ENCODE assay signal across 9 cellular contexts in the genomic region with DNA sequence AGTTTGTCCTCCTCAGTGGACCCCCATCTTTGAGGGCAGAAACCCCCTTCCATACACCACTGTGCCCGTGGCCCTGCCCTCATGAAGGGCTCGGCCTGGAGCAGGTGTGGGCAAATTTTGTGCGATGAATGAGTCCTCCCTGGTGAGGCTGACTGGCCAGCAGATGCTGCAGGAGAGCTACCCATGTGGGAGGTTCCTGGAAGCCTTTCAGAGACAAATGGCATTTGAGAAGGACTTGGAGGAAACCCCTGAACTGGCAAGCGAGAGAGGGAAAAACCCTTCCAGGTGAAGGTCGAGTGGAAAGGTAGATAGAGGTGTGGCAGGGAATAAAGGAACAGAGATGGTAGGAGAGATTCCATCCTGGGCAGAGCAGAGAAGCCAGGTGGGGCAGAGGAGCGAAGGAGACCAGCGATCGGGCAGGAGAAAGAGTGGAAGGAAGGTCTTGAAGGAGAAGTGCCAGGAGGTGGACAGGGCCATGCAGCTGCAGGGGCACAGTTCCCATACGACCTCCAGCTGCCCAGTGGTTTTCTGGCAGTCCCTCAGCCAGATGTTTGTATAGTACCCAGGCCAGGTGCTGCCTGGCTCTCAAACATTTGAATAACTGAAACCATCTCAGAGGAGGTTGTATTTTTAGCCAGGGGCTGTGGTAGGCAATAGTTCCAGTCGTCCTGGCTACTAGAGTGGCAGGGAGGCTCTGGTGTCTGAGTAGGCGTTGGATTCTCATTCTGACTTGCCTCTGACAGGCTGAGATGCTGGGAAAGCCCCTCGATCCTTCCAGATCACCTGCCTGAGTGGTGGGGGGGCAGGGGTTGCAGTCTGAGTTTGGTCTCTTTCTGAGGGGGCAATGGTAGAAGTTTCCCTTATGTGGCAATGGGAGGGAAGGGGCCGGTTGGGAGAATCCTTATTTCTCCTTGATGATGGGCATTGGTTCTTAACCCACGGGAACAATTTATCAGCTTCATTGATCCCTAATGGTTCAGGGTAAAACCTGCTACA. TPM values are rescaled to one million over a fixed set of nuclear protein-coding genes. Genes with fewer than 3 reads are reported as not detected.
DNase-seq lines count a peak whose midpoint lies in the region; ATAC-seq and TF ChIP-seq lines count a peak whose summit lies in the region.
"Had no signal": no experiment of that assay in that cellular context is flagged by ENCODE, and none has a peak within 500 bp of the region (broad histone marks: within the 10 kb centered on the region; RNA-seq: fewer than 3 reads in every experiment).

No MANE protein-coding gene starts in this region.

- peak; percentile 98 for ATAC-seq in GM19035 (IDR thresholded peaks at IDR 0.05; ENCODE audit: unreplicated experiment)
- peak; percentile 93 for ATAC-seq in HG02938 (IDR thresholded peaks at IDR 0.05; ENCODE audit: unreplicated experiment)

- peaks cover 25% of the 10 kb centered on the region for H3K4me1 ChIP-seq in DOHH2 (ENCODE audit: control insufficient read depth, low read length)

- TF ChIP-seq CTCF in DOHH2 (IDR thresholded peaks at IDR 0.05; ENCODE audit: low read depth, low read length, poor library complexity, severe bottlenecking) (no peak), progenitor cell of endocrine pancreas (IDR thresholded peaks at IDR 0.05; ENCODE audit: unreplicated experiment) (no peak)

- H3F3A ChIP-seq in DOHH2 (ENCODE audit: control insufficient read depth, insufficient read depth): no peaks in the 10 kb centered on the region

- no peaks in the 10 kb centered on the region for H3K4me1 Mint-ChIP-seq in T-helper 2 cell treated with Interferon-gamma antibody and Interleukin-4, amounts not matched to agents 5 μg/mL and 100 μg/mL, for 36 hours (ENCODE audit: low read depth)
- H3K4me1 Mint-ChIP-seq in progenitor cell of endocrine pancreas (ENCODE audit: low read depth): no peaks in the 10 kb centered on the region

- H3K27me3 Mint-ChIP-seq in T-helper 2 cell treated with Interferon-gamma antibody and Interleukin-4, amounts not matched to agents 5 μg/mL and 100 μg/mL, for 36 hours (ENCODE audit: low read depth): peaks cover 5% of the 10 kb centered on the region
- peaks cover 5% of the 10 kb centered on the region for H3K27me3 Mint-ChIP-seq in progenitor cell of endocrine pancreas

- H3K36me3 Mint-ChIP-seq in T-helper 2 cell treated with Interferon-gamma antibody and Interleukin-4, amounts not matched to agents 5 μg/mL and 100 μg/mL, for 36 hours (ENCODE audit: low read depth): no peaks in the 10 kb centered on the region
- no peaks in the 10 kb centered on the region for H3K36me3 Mint-ChIP-seq in progenitor cell of endocrine pancreas (ENCODE audit: insufficient read depth)

- no peak overlapping the region for H3K4me3 Mint-ChIP-seq in T-helper 2 cell treated with Interferon-gamma antibody and Interleukin-4, amounts not matched to agents 5 μg/mL and 100 μg/mL, for 36 hours
- H3K4me3 Mint-ChIP-seq in progenitor cell of endocrine pancreas (ENCODE audit: low read depth): no peak overlapping the region

- H3K27me3 ChIP-seq in DOHH2 (ENCODE audit: control insufficient read depth, low read length): peaks cover 27% of the 10 kb centered on the region

- H4K20me1 ChIP-seq in DOHH2 (ENCODE audit: control insufficient read depth, insufficient read depth, low read depth, low read length): no peaks in the 10 kb centered on the region

- H3K9me2 ChIP-seq in DOHH2 (replicated peaks; ENCODE audit: control insufficient read depth, low read length): no peaks in the 10 kb centered on the region

- peak overlapping the region; percentile 59 for H3K4me2 ChIP-seq in DOHH2 (ENCODE audit: low read length)

- no peaks in the 10 kb centered on the region for H3K79me2 ChIP-seq in DOHH2 (ENCODE audit: control insufficient read depth, low read length)

- H3K27ac Mint-ChIP-seq in T-helper 2 cell treated with Interferon-gamma antibody and Interleukin-4, amounts not matched to agents 5 μg/mL and 100 μg/mL, for 36 hours: no peak overlapping the region
- no peak overlapping the region for H3K27ac Mint-ChIP-seq in progenitor cell of endocrine pancreas

- H3K27ac ChIP-seq in DOHH2 (ENCODE audit: low read depth, low read length): no peak overlapping the region

- DNase-seq in T-helper 2 cell treated with Interferon-gamma antibody and Interleukin-4, amounts not matched to agents 5 μg/mL and 100 μg/mL, for 36 hours (ENCODE audit: low spot score): peak; percentile 67
- DNase-seq in progenitor cell of endocrine pancreas (ENCODE audit: low spot score, unreplicated experiment): no peak
- DNase-seq in dermis blood vessel endothelial cell: no peak
- DNase-seq in cortex of kidney (lab: John Stamatoyannopoulos, UW): no peak
- no peak for DNase-seq in GOT3 (lab: John Stamatoyannopoulos, UW)
- DNase-seq: islet precursor cell had no signal

- no peaks in the 10 kb centered on the region for H3K9me3 ChIP-seq in DOHH2 (ENCODE audit: control insufficient read depth, insufficient read depth, low read length)

- peak overlapping the region; percentile 19 for H3K4me3 ChIP-seq in DOHH2 (ENCODE audit: low read length)

- H3K36me3 ChIP-seq in DOHH2 (ENCODE audit: control insufficient read depth, low read length): no peaks in the 10 kb centered on the region

- peaks cover 10% of the 10 kb centered on the region for H3K9me3 Mint-ChIP-seq in T-helper 2 cell treated with Interferon-gamma antibody and Interleukin-4, amounts not matched to agents 5 μg/mL and 100 μg/mL, for 36 hours
- H3K9me3 Mint-ChIP-seq in progenitor cell of endocrine pancreas (ENCODE audit: low read depth): peaks cover 3% of the 10 kb centered on the region

RNA-seq across cellular contexts. Expression of a gene that starts 40.1 kb away (rescaled TPM):
- 33.9 and 37.7 TPM in 2 replicates for total RNA-seq in progenitor cell of endocrine pancreas
- 17.4 and 21.7 TPM in 2 replicates for total RNA-seq in dermis blood vessel endothelial cell
